ENCODE assay signal across 1 cellular context in genomic region chr15:90660996-90661325, GRCh38.
TF ChIP-seq lines count a peak whose summit lies in the region.

No MANE protein-coding gene starts in this region.

TF ChIP-seq in K562, 482 proteins besides CTCF, POLR2A, EP300 and RAD21:
- 0 out of 4 replicates have a peak, but pooled peaks of 1 of the 2 experiments have one; percentile 0 for TF ChIP-seq MAZ (CRISPR knock-in tag; conservative IDR thresholded peaks at IDR 0.05 in 1 of 2, IDR thresholded peaks at IDR 0.05 in 1 of 2)
- TF ChIP-seq ZNF175 (CRISPR knock-in tag; IDR thresholded peaks at IDR 0.05; ENCODE audit: low read depth): 0 out of 2 replicates have a peak, but pooled peaks have one; percentile 8
- TF ChIP-seq ZNF639 (CRISPR knock-in tag; conservative IDR thresholded peaks at IDR 0.05 in 1 of 2, IDR thresholded peaks at IDR 0.05 in 1 of 2): 0 out of 4 replicates have a peak, but pooled peaks of 1 of the 2 experiments have one; percentile 11
- TF ChIP-seq GABPA (tag; conservative IDR thresholded peaks at IDR 0.05; ENCODE audit: low read depth): 0 out of 2 replicates have a peak, but pooled peaks have one; percentile 12
- TF ChIP-seq LCOR (CRISPR knock-in tag; IDR thresholded peaks at IDR 0.05): 0 out of 2 replicates have a peak, but pooled peaks have one; percentile 25
